Comparison of ENCODE assay signal across 27 cellular contexts in the genomic region with DNA sequence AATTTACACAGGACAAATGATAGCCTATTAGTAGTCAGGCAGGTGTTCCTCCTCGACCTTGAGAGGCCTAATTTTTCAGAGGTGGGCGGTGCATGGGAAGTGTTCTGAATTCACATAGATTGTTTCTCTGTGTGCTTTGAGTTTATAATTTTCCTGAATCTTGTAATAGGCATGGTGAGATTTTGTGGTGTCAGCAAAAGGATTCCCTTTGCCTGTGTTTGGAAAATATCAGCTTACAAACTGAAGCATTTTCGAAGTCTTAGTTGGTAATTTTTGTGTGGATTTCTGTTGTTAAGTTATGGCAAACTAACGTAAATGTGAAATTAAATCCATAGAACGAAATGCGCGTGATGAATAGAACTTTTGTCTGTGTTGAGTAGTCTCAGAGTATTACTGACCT.
A peak's percentile ranks its signal among the peaks of the same experiment; 100 is the strongest.
DNase-seq lines count a peak whose midpoint lies in the region; ATAC-seq and TF ChIP-seq lines count a peak whose summit lies in the region.
"Had no signal": no experiment of that assay in that cellular context is flagged by ENCODE, and none has a peak within 500 bp of the region (broad histone marks: within the 10 kb centered on the region; RNA-seq: fewer than 3 reads in every experiment).

No MANE protein-coding gene starts in this region.

- H3K27me3 ChIP-seq in left lung = no peaks in the 10 kb centered on the region
- H3K27me3 ChIP-seq: ascending aorta, cardiac muscle cell, colonic mucosa, heart right ventricle, vagina had no signal

- no peak overlapping the region for H3K4me3 ChIP-seq in left lung
- H3K4me3 ChIP-seq: ascending aorta, cardiac muscle cell, colonic mucosa, heart right ventricle, lung, mucosa of descending colon, thoracic aorta, vagina had no signal

- no peaks in the 10 kb centered on the region for H3K4me1 ChIP-seq in left lung
- H3K4me1 ChIP-seq: ascending aorta, Caco-2, colonic mucosa, heart right ventricle, vagina had no signal

- intact Hi-C loops in left lung (cut with DNase I) = no loop called here

- no peak for TF ChIP-seq CTCF in left lung (IDR thresholded peaks at IDR 0.05)
- no peak for TF ChIP-seq CTCF in GM10266 (IDR thresholded peaks at IDR 0.05; ENCODE audit: control insufficient read depth, insufficient read depth, low read depth, missing control alignments)

- DNase-seq in NCI-H187 treated with DMSO at 0.1 percent for 48 hours (lab: John Stamatoyannopoulos, UW) (peak; percentile 3), NCI-H187 (lab: John Stamatoyannopoulos, UW) (no peak), NCI-H2029 (lab: John Stamatoyannopoulos, UW) (peak; percentile 20), NCI-H2227 treated with DMSO at 0.1 percent for 48 hours (lab: John Stamatoyannopoulos, UW) (peak; percentile 91), left lung (no peak), GM10266 (ENCODE audit: extremely low spot score) (no peak), 8988T (no peak)
- DNase-seq: activated CD4-positive, alpha-beta T cell treated with anti-CD3 and anti-CD28 coated beads for 4 hours; activated gamma-delta T cell; activated naive CD8-positive, alpha-beta T cell treated with anti-CD3 and anti-CD28 coated beads, Interleukin-2, amount 10 ng/mL, durations not matched to agents 7 days and 5 days; activated T-cell treated with anti-CD3 and anti-CD28 coated beads, Interleukin-2, amount 50 U/mL, for 24 hours; Caco-2; colonic mucosa; DND-41; effector CD8-positive, alpha-beta T cell; heart right ventricle; KBM-7; mucosa of descending colon; stimulated activated naive CD8-positive, alpha-beta T cell treated with anti-CD3 and anti-CD28 coated beads, Interleukin-15, Interleukin-2, amounts not matched to agents 100 U/mL and 50 U/mL, for 24 hours had no signal

- ATAC-seq in left lung (peak; percentile 44), GM19467 (IDR thresholded peaks at IDR 0.05; ENCODE audit: unreplicated experiment) (no peak)
- ATAC-seq: heart right ventricle; mucosa of descending colon; natural killer cell treated with Interleukin-12 subunit alpha and Interleukin-12 subunit beta and Interleukin-15 and Interleukin-18, amount 100 ng/mL, for 72 hours; stimulated activated naive CD8-positive, alpha-beta T cell treated with anti-CD3 and anti-CD28 coated beads, Interleukin-15, Interleukin-2, amounts not matched to agents 100 U/mL and 50 U/mL, for 24 hours had no signal

- H3K27ac ChIP-seq in left lung = no peak overlapping the region
- H3K27ac ChIP-seq: ascending aorta, cardiac muscle cell, colonic mucosa, heart right ventricle, thoracic aorta, vagina, VCaP had no signal

- no peaks in the 10 kb centered on the region for H3K36me3 ChIP-seq in left lung
- H3K36me3 ChIP-seq: ascending aorta, cardiac muscle cell, colonic mucosa, heart right ventricle, thoracic aorta, vagina had no signal

- H3K9me3 ChIP-seq in left lung = no peaks in the 10 kb centered on the region
- H3K9me3 ChIP-seq: ascending aorta, Caco-2, colonic mucosa, heart right ventricle, mucosa of descending colon, thoracic aorta, vagina had no signal

Comparison
In these comparisons a context has a peak if more than half of its experiments do, and no peak if none do; other contexts are left out.
1. DNase-seq: peak in NCI-H187 treated with DMSO at 0.1 percent for 48 hours (single experiment), NCI-H2029 (single experiment) and NCI-H2227 treated with DMSO at 0.1 percent for 48 hours (single experiment); none in NCI-H187 (0 of 2), left lung (0 of 2), GM10266 (single experiment) and 8988T (single experiment).